In genomic region chr6:106225581-106225980, GRCh38 we compare ENCODE assay signal across 24 cellular contexts.
DNase-seq lines count a peak whose midpoint lies in the region; ATAC-seq, FAIRE-seq and TF ChIP-seq lines count a peak whose summit lies in the region.
"Had no signal": no experiment of that assay in that cellular context is flagged by ENCODE, and none has a peak within 500 bp of the region (broad histone marks: within the 10 kb centered on the region; RNA-seq: fewer than 3 reads in every experiment).

No MANE protein-coding gene starts in this region.

- H3K27ac Mint-ChIP-seq in activated T-cell treated with anti-CD3 and anti-CD28 coated beads, Interleukin-2, amount 50 U/mL, for 72 hours = peak overlapping the region; percentile 7
- peak overlapping the region; percentile 16 for H3K27ac Mint-ChIP-seq in stimulated activated memory B cell treated with anti-CD40 and anti-IgM and Interleukin-4, amounts not matched to agents 10 μg/mL and 1 μg/mL and 100 μg/mL, for 72 hours
- H3K27ac Mint-ChIP-seq: activated CD8-positive, alpha-beta memory T cell treated with anti-CD3 and anti-CD28 coated beads, Interleukin-2, amount 10 ng/mL, durations not matched to agents 7 days and 5 days; activated T-helper 2 cell treated with anti-CD3 and anti-CD28 coated beads, Interferon-gamma antibody, Interleukin-2, Interleukin-4, amounts not matched to agents 10 μg/mL and 5 μg/mL and 100 μg/mL, durations not matched to agents 14 hours and 24 hours and 36 hours; GM23338 had no signal

- peaks cover 17% of the 10 kb centered on the region for H3K4me1 Mint-ChIP-seq in activated T-cell treated with anti-CD3 and anti-CD28 coated beads, Interleukin-2, amount 50 U/mL, for 72 hours (ENCODE audit: low read depth)
- peaks cover 25% of the 10 kb centered on the region for H3K4me1 Mint-ChIP-seq in stimulated activated memory B cell treated with anti-CD40 and anti-IgM and Interleukin-4, amounts not matched to agents 10 μg/mL and 1 μg/mL and 100 μg/mL, for 72 hours
- H3K4me1 Mint-ChIP-seq: GM23338 had no signal

- H3K4me3 Mint-ChIP-seq in activated T-cell treated with anti-CD3 and anti-CD28 coated beads, Interleukin-2, amount 50 U/mL, for 72 hours = no peak overlapping the region
- no peak overlapping the region for H3K4me3 Mint-ChIP-seq in stimulated activated memory B cell treated with anti-CD40 and anti-IgM and Interleukin-4, amounts not matched to agents 10 μg/mL and 1 μg/mL and 100 μg/mL, for 72 hours
- H3K4me3 Mint-ChIP-seq: activated CD8-positive, alpha-beta memory T cell treated with anti-CD3 and anti-CD28 coated beads, Interleukin-2, amount 10 ng/mL, durations not matched to agents 7 days and 5 days; GM23338 had no signal

- H3K4me1 ChIP-seq in lower lobe of right lung = no peaks in the 10 kb centered on the region
- H3K4me1 ChIP-seq: esophagus squamous epithelium, tibial artery had no signal

- no peaks in the 10 kb centered on the region for H3K27me3 ChIP-seq in lower lobe of right lung (ENCODE audit: low read depth)
- H3K27me3 ChIP-seq: esophagus squamous epithelium, tibial artery had no signal

- no peaks in the 10 kb centered on the region for H3K9me3 Mint-ChIP-seq in activated T-cell treated with anti-CD3 and anti-CD28 coated beads, Interleukin-2, amount 50 U/mL, for 72 hours
- H3K9me3 Mint-ChIP-seq in stimulated activated memory B cell treated with anti-CD40 and anti-IgM and Interleukin-4, amounts not matched to agents 10 μg/mL and 1 μg/mL and 100 μg/mL, for 72 hours = no peaks in the 10 kb centered on the region
- H3K9me3 Mint-ChIP-seq: activated T-helper 2 cell treated with anti-CD3 and anti-CD28 coated beads, Interferon-gamma antibody, Interleukin-2, Interleukin-4, amounts not matched to agents 10 μg/mL and 5 μg/mL and 100 μg/mL, durations not matched to agents 14 hours and 24 hours and 36 hours had no signal

- ATAC-seq in activated T-cell treated with anti-CD3 and anti-CD28 coated beads, Interleukin-2, amount 50 U/mL, for 72 hours (replicated peaks in 1 of 2) = no peak
- no peak for ATAC-seq in stimulated activated memory B cell treated with anti-CD40 and anti-IgM and Interleukin-4, amounts not matched to agents 10 μg/mL and 1 μg/mL and 100 μg/mL, for 72 hours
- no peak for ATAC-seq in lower lobe of right lung
- ATAC-seq: activated CD8-positive, alpha-beta memory T cell treated with anti-CD3 and anti-CD28 coated beads, Interleukin-2, amount 10 ng/mL, durations not matched to agents 7 days and 5 days; GM23338; left colon had no signal

- H3K9me3 ChIP-seq in lower lobe of right lung = no peaks in the 10 kb centered on the region
- H3K9me3 ChIP-seq: esophagus squamous epithelium, tibial artery had no signal

- no peaks in the 10 kb centered on the region for H3K27me3 Mint-ChIP-seq in activated T-cell treated with anti-CD3 and anti-CD28 coated beads, Interleukin-2, amount 50 U/mL, for 72 hours (ENCODE audit: low read depth)
- no peaks in the 10 kb centered on the region for H3K27me3 Mint-ChIP-seq in stimulated activated memory B cell treated with anti-CD40 and anti-IgM and Interleukin-4, amounts not matched to agents 10 μg/mL and 1 μg/mL and 100 μg/mL, for 72 hours
- H3K27me3 Mint-ChIP-seq: activated CD8-positive, alpha-beta memory T cell treated with anti-CD3 and anti-CD28 coated beads, Interleukin-2, amount 10 ng/mL, durations not matched to agents 7 days and 5 days had no signal

- no peak overlapping the region for H3K27ac ChIP-seq in lower lobe of right lung
- H3K27ac ChIP-seq: esophagus squamous epithelium, KMS-11, tibial artery, WERI-Rb-1 had no signal

- H3K36me3 Mint-ChIP-seq in activated T-cell treated with anti-CD3 and anti-CD28 coated beads, Interleukin-2, amount 50 U/mL, for 72 hours (ENCODE audit: insufficient read depth in 2 of 2) = peaks cover 2 to 3% of the 10 kb centered on the region in 2 donors
- H3K36me3 Mint-ChIP-seq in stimulated activated memory B cell treated with anti-CD40 and anti-IgM and Interleukin-4, amounts not matched to agents 10 μg/mL and 1 μg/mL and 100 μg/mL, for 72 hours = peaks cover 39% of the 10 kb centered on the region

- peak; percentile 37 for FAIRE-seq in endometrium (lab: Jason Lieb, UNC)
- FAIRE-seq: D721Med, GM12891, HTR-8/SVneo had no signal

- no peak for DNase-seq in activated T-cell treated with anti-CD3 and anti-CD28 coated beads, Interleukin-2, amount 50 U/mL, for 72 hours
- no peak for DNase-seq in activated T-cell treated with anti-CD3 and anti-CD28 coated beads for 4 hours
- DNase-seq in LNCaP clone FGC (ENCODE audit: low read depth) = peak; percentile 34
- no peak for DNase-seq in lower lobe of right lung
- DNase-seq in activated CD8-positive, alpha-beta memory T cell treated with anti-CD3 and anti-CD28 coated beads, Interleukin-2, amount 50 U/mL, for 4 hours = no peak
- DNase-seq: ACHN; activated CD8-positive, alpha-beta memory T cell treated with anti-CD3 and anti-CD28 coated beads, Interleukin-2, amount 10 ng/mL, durations not matched to agents 7 days and 5 days; C1 segment of cervical spinal cord; caudate nucleus; esophagus squamous epithelium; left colon; NCI-H1436 treated with DMSO at 0.1 percent for 48 hours; occipital lobe; SHP77; tibial artery; WERI-Rb-1 had no signal

- TF ChIP-seq CTCF in LNCaP clone FGC (IDR thresholded peaks at IDR 0.05; ENCODE audit: control insufficient read depth, extremely low read depth, insufficient read depth) (no peak), lower lobe of right lung (IDR thresholded peaks at IDR 0.05) (no peak)

- intact Hi-C loops in lower lobe of right lung (cut with DNase I) = no loop called here

- no peak overlapping the region for H3K4me3 ChIP-seq in LNCaP clone FGC (ENCODE audit: low read depth, low read length)
- no peak overlapping the region for H3K4me3 ChIP-seq in lower lobe of right lung
- H3K4me3 ChIP-seq: esophagus squamous epithelium, GM23338, tibial artery had no signal

- H3K36me3 ChIP-seq in lower lobe of right lung = no peaks in the 10 kb centered on the region
- H3K36me3 ChIP-seq: WERI-Rb-1 had no signal
